In genomic region chr1:151611832-151612505, GRCh38 we compare ENCODE assay signal across 8 cellular contexts. TPM values are rescaled to one million over a fixed set of nuclear protein-coding genes. Genes with fewer than 3 reads are reported as not detected.
DNase-seq lines count a peak whose midpoint lies in the region; ATAC-seq and TF ChIP-seq lines count a peak whose summit lies in the region.

TSS of gene SNX27 (plus strand) at chr1:151612050. CDS start at chr1:151612202, 152 bp downstream.

- H3K36me3 ChIP-seq in heart right ventricle (peaks cover 0 to 12% (median 0%) of the 10 kb centered on the region in 9 donors), upper lobe of right lung (peaks cover 4% of the 10 kb centered on the region)

- peaks cover 31% of the 10 kb centered on the region for H3K4me1 Mint-ChIP-seq in T-helper 1 cell treated with Interleukin-12 subunit alpha and Interleukin-12 subunit beta and Interleukin-4 antibody, amounts not matched to agents 30 μg/mL and 1 μg/mL, for 36 hours (ENCODE audit: low read depth)
- H3K4me1 Mint-ChIP-seq in progenitor cell of endocrine pancreas (ENCODE audit: low read depth), result peaks cover 28% of the 10 kb centered on the region

- peaks cover 7% of the 10 kb centered on the region for H3K36me3 Mint-ChIP-seq in T-helper 1 cell treated with Interleukin-12 subunit alpha and Interleukin-12 subunit beta and Interleukin-4 antibody, amounts not matched to agents 30 μg/mL and 1 μg/mL, for 36 hours (ENCODE audit: low read depth)
- H3K36me3 Mint-ChIP-seq in progenitor cell of endocrine pancreas (ENCODE audit: insufficient read depth), result peaks cover 2% of the 10 kb centered on the region

- WGBS in heart right ventricle, 2 donors, result 0% methylated on average over 65 to 79 of the region's 79 CpGs

- peaks cover 13% of the 10 kb centered on the region for H3K27me3 Mint-ChIP-seq in T-helper 1 cell treated with Interleukin-12 subunit alpha and Interleukin-12 subunit beta and Interleukin-4 antibody, amounts not matched to agents 30 μg/mL and 1 μg/mL, for 36 hours (ENCODE audit: low read depth)
- no peaks in the 10 kb centered on the region for H3K27me3 Mint-ChIP-seq in progenitor cell of endocrine pancreas

- H3K4me3 ChIP-seq in heart right ventricle (peak within 1 kb of the TSS; percentile 74 to 99 (median 98)), upper lobe of right lung (peak within 1 kb of the TSS; percentile 93)

- peak; percentile 90 for ATAC-seq in GM18498 (IDR thresholded peaks at IDR 0.05; ENCODE audit: unreplicated experiment)
- ATAC-seq in HG02885 (IDR thresholded peaks at IDR 0.05; ENCODE audit: poor library complexity, unreplicated experiment), result peak; percentile 94
- ATAC-seq in heart right ventricle, result peak; percentile 95 to 97 (median 97)
- ATAC-seq in upper lobe of right lung, result peak; percentile 94

- intact Hi-C loops in heart right ventricle (cut with DNase I) (loop anchor here in 2 of 10 donors (5.0 to 10.0 kb wide), 2 partner anchors 80 to 113 kb away; partner anchors contain the start of gene RIIAD1 (in 1 of the 2)), upper lobe of right lung (cut with DNase I) (no loop called here)

- DNase-seq in NCI-H1694 treated with DMSO at 0.1 percent for 48 hours (lab: John Stamatoyannopoulos, UW) (peak; percentile 92), amniotic epithelial cell (ENCODE audit: low read depth) (peak; percentile 89), heart right ventricle (peak; percentile 89 to 95), progenitor cell of endocrine pancreas (ENCODE audit: low spot score, unreplicated experiment) (peak; percentile 92), upper lobe of right lung (peak; percentile 95)

- H3K9me3 ChIP-seq in heart right ventricle, result no peaks in the 10 kb centered on the region
- no peaks in the 10 kb centered on the region for H3K9me3 ChIP-seq in upper lobe of right lung

- H3K9me3 Mint-ChIP-seq in T-helper 1 cell treated with Interleukin-12 subunit alpha and Interleukin-12 subunit beta and Interleukin-4 antibody, amounts not matched to agents 30 μg/mL and 1 μg/mL, for 36 hours, result no peaks in the 10 kb centered on the region
- H3K9me3 Mint-ChIP-seq in progenitor cell of endocrine pancreas (ENCODE audit: low read depth), result no peaks in the 10 kb centered on the region

- H3K4me3 Mint-ChIP-seq in T-helper 1 cell treated with Interleukin-12 subunit alpha and Interleukin-12 subunit beta and Interleukin-4 antibody, amounts not matched to agents 30 μg/mL and 1 μg/mL, for 36 hours, result peak within 1 kb of the TSS; percentile 97
- peak within 1 kb of the TSS; percentile 98 for H3K4me3 Mint-ChIP-seq in progenitor cell of endocrine pancreas (ENCODE audit: low read depth)

- peak within 1 kb of the TSS; percentile 87 for H3K27ac Mint-ChIP-seq in T-helper 1 cell treated with Interleukin-12 subunit alpha and Interleukin-12 subunit beta and Interleukin-4 antibody, amounts not matched to agents 30 μg/mL and 1 μg/mL, for 36 hours
- H3K27ac Mint-ChIP-seq in progenitor cell of endocrine pancreas, result peak within 1 kb of the TSS; percentile 81

- peaks cover 0 to 4% (median 0%) of the 10 kb centered on the region in 7 donors for H3K27me3 ChIP-seq in heart right ventricle
- no peaks in the 10 kb centered on the region for H3K27me3 ChIP-seq in upper lobe of right lung

- no peak for TF ChIP-seq CTCF in heart right ventricle (IDR thresholded peaks at IDR 0.05)
- no peak for TF ChIP-seq CTCF in progenitor cell of endocrine pancreas (IDR thresholded peaks at IDR 0.05; ENCODE audit: unreplicated experiment)
- no peak for TF ChIP-seq CTCF in upper lobe of right lung (IDR thresholded peaks at IDR 0.05)

- H3K4me1 ChIP-seq in heart right ventricle, result peaks cover 0 to 58% (median 18%) of the 10 kb centered on the region in 9 donors
- H3K4me1 ChIP-seq in upper lobe of right lung, result peaks cover 12% of the 10 kb centered on the region

- peak within 1 kb of the TSS; percentile 83 to 98 (median 94) for H3K27ac ChIP-seq in heart right ventricle
- H3K27ac ChIP-seq in upper lobe of right lung, result peak within 1 kb of the TSS; percentile 94

RNA-seq across cellular contexts. Expression of gene SNX27, which starts in this region (rescaled TPM):
- total RNA-seq in heart right ventricle (10 to 100 TPM; 26.9 to 37.8 (median 33.4) TPM), progenitor cell of endocrine pancreas (50.0 and 50.3 TPM in 2 replicates), upper lobe of right lung (62.1 TPM)
- polyA plus RNA-seq in heart right ventricle, result 1 to 10 TPM; 6.5 to 7.1 TPM

Comparison
In these comparisons a context has a peak if more than half of its experiments do, and no peak if none do; other contexts are left out.
1. Peak in every context shown above with its lines: DNase-seq, ATAC-seq, H3K4me3 ChIP-seq and H3K27ac ChIP-seq.